In the genomic region with DNA sequence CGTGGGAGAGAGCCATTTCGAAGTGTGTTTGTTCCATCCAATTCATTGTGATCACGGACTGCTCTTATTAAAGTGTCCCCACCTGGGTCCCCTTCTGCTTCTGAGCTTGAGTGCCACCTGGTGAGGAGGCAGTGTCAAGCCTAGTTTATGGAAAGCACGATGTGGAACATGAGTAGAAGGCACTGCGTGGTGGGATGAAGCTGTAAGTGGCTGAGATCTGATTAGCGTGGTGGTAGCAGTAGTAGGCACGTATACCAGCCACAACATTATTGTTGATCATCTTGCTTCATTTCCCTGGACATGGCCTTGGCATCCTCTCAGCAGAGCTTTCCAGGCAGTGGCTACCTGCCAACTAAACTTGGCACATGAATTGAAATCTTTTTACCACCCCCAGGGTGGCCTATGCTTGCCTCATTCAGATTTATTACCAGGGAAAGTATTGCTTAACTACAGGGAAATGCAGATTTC, we compare ENCODE assay signal across 8 cellular contexts. TPM values are rescaled to one million over a fixed set of nuclear protein-coding genes. Genes with fewer than 3 reads are reported as not detected.
DNase-seq lines count a peak whose midpoint lies in the region; ATAC-seq and TF ChIP-seq lines count a peak whose summit lies in the region.

No MANE protein-coding gene starts in this region.

- H3K9me2 ChIP-seq in MM.1S (replicated peaks; ENCODE audit: insufficient read depth, low read length) = no peaks in the 10 kb centered on the region

- no peaks in the 10 kb centered on the region for H3K27me3 ChIP-seq in MM.1S (replicated peaks; ENCODE audit: insufficient read depth, low read length)

- CTCF ChIA-PET in MCF 10A (lab: Yijun Ruan, JAX) = interaction anchor here (0.7 to 2.7 kb wide), 5 partner anchors 15 to 57 kb away, joined by 3 to 13 read pairs (median 3); no protein-coding TSS in a partner anchor
- CTCF ChIA-PET in WTC11 (lab: Charles Lee) = no interaction called here

- peaks cover 12% of the 10 kb centered on the region for H3K4me1 Mint-ChIP-seq in MCF 10A (ENCODE audit: insufficient read depth, unreplicated experiment)
- H3K4me1 Mint-ChIP-seq in WTC11 = no peaks in the 10 kb centered on the region

- DNase-seq in DMS 273 treated with DMSO at 0.1 percent for 48 hours (lab: John Stamatoyannopoulos, UW) (peak; percentile 36), MM.1S (no peak), MCF 10A (ENCODE audit: unreplicated experiment) (peak; percentile 97), myocyte (ENCODE audit: low read depth) (peak; percentile 62), T-helper 2 cell (no peak), WTC11 (ENCODE audit: low spot score) (no peak)
- no peak for DNase-seq in activated CD4-positive, alpha-beta T cell treated with anti-CD3 and anti-CD28 coated beads, Interleukin-2, amount 50 U/mL, for 1 hour

- no peaks in the 10 kb centered on the region for H3K36me3 Mint-ChIP-seq in MCF 10A (ENCODE audit: insufficient read depth, unreplicated experiment)
- no peaks in the 10 kb centered on the region for H3K36me3 Mint-ChIP-seq in WTC11

- H3K4me3 Mint-ChIP-seq in MCF 10A (ENCODE audit: unreplicated experiment) (no peak overlapping the region), WTC11 (no peak overlapping the region)

- no peak overlapping the region for H2AFZ ChIP-seq in MM.1S (ENCODE audit: low read length)

- TF ChIP-seq CTCF in MM.1S (IDR thresholded peaks at IDR 0.05; ENCODE audit: low read length) = peak; percentile 7; the same call in 1 of the 2 replicates
- TF ChIP-seq CTCF in MCF 10A (IDR thresholded peaks at IDR 0.05; ENCODE audit: unreplicated experiment) = no peak
- TF ChIP-seq CTCF in WTC11 (IDR thresholded peaks at IDR 0.05) = no peak

- POLR2A ChIA-PET in MCF 10A (lab: Yijun Ruan, JAX) = interaction anchor here (0.9 to 1.7 kb wide), 7 partner anchors 10 to 91 kb away, joined by 3 to 5 read pairs (median 4); no protein-coding TSS in a partner anchor
- POLR2A ChIA-PET in WTC11 (lab: Charles Lee) = no interaction called here

- H3K27me3 Mint-ChIP-seq in MCF 10A (ENCODE audit: insufficient read depth, unreplicated experiment) (peaks cover 41% of the 10 kb centered on the region), WTC11 (ENCODE audit: low read depth) (no peaks in the 10 kb centered on the region)

- H3K79me2 ChIP-seq in MM.1S (ENCODE audit: low read length) = no peaks in the 10 kb centered on the region

- no peak overlapping the region for H3K27ac ChIP-seq in MM.1S (ENCODE audit: low read length)

- H3K9me3 Mint-ChIP-seq in MCF 10A (ENCODE audit: unreplicated experiment) = no peaks in the 10 kb centered on the region
- H3K9me3 Mint-ChIP-seq in WTC11 = peaks cover 10% of the 10 kb centered on the region

- intact Hi-C loops in MCF 10A (cut with micrococcal nuclease) = no loop called here

- H3F3A ChIP-seq in MM.1S (ENCODE audit: insufficient read depth, low read length) = no peaks in the 10 kb centered on the region

- H3K4me2 ChIP-seq in MM.1S (ENCODE audit: low read depth, low read length) = no peak overlapping the region

- ATAC-seq in GM21367 (IDR thresholded peaks at IDR 0.05; ENCODE audit: unreplicated experiment) (peak; percentile 59), WTC11 (no peak)

- H3K27ac Mint-ChIP-seq in MCF 10A (ENCODE audit: low read depth, unreplicated experiment) (no peak overlapping the region), WTC11 (no peak overlapping the region)

- no peaks in the 10 kb centered on the region for H3K9me3 ChIP-seq in MM.1S (replicated peaks; ENCODE audit: insufficient read depth, low read length)

- no TSS peak for BruUV-seq in MCF 10A (replicated peaks; lab: Mats Ljungman, UMichigan)

- H3K36me3 ChIP-seq in MM.1S (replicated peaks; ENCODE audit: insufficient read depth, low read length) = no peaks in the 10 kb centered on the region

- H3K4me3 ChIP-seq in MM.1S (ENCODE audit: low read length) = no peak overlapping the region

- no peaks in the 10 kb centered on the region for H4K20me1 ChIP-seq in MM.1S (ENCODE audit: insufficient read depth, low read length)

- H3K9ac ChIP-seq in MM.1S (ENCODE audit: low read length) = no peak overlapping the region

- no peaks in the 10 kb centered on the region for H3K4me1 ChIP-seq in MM.1S (ENCODE audit: low read length)

TF ChIP-seq in WTC11, 78 proteins besides CTCF, POLR2A, EP300 and RAD21:
- TF ChIP-seq HMGXB4 (CRISPR knock-in tag; IDR thresholded peaks at IDR 0.05) (no peak), GTF2I (CRISPR knock-in tag; conservative IDR thresholded peaks at IDR 0.05) (no peak), NFYB (CRISPR knock-in tag; conservative IDR thresholded peaks at IDR 0.05; ENCODE audit: low read depth) (no peak), E2F4 (CRISPR knock-in tag; IDR thresholded peaks at IDR 0.05; ENCODE audit: borderline replicate concordance, low read depth) (no peak)
- TF ChIP-seq, protein P1, sequence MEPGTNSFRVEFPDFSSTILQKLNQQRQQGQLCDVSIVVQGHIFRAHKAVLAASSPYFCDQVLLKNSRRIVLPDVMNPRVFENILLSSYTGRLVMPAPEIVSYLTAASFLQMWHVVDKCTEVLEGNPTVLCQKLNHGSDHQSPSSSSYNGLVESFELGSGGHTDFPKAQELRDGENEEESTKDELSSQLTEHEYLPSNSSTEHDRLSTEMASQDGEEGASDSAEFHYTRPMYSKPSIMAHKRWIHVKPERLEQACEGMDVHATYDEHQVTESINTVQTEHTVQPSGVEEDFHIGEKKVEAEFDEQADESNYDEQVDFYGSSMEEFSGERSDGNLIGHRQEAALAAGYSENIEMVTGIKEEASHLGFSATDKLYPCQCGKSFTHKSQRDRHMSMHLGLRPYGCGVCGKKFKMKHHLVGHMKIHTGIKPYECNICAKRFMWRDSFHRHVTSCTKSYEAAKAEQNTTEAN (CRISPR knock-in tag; IDR thresholded peaks at IDR 0.05) = no peak

RNA-seq across cellular contexts. Expression of gene GPAT3, which starts 46.4 kb away (rescaled TPM):
- 0.30 and 0.56 TPM in 2 replicates for total RNA-seq in MCF 10A (2022)
- total RNA-seq in myocyte = 13.0 and 15.2 TPM in 2 replicates
- polyA plus RNA-seq in myocyte (2012) = 1.2 TPM
- 1.3 to 1.6 TPM (median 1.6 TPM) in 3 replicates for total RNA-seq in WTC11 (2021)

Comparison
In these comparisons a context has a peak if more than half of its experiments do, and no peak if none do; other contexts are left out.
1. DNase-seq: peak in DMS 273 treated with DMSO at 0.1 percent for 48 hours (single experiment), MCF 10A (single experiment) and myocyte (single experiment); none in MM.1S (single experiment), T-helper 2 cell (0 of 5), activated CD4-positive, alpha-beta T cell treated with anti-CD3 and anti-CD28 coated beads, Interleukin-2, amount 50 U/mL, for 1 hour (single experiment) and WTC11 (single experiment).